In genomic region chr21:40563845-40564717, GRCh38 we compare ENCODE assay signal across 16 cellular contexts.
A peak's percentile ranks its signal among the peaks of the same experiment; 100 is the strongest.
DNase-seq lines count a peak whose midpoint lies in the region; ATAC-seq, FAIRE-seq and TF ChIP-seq lines count a peak whose summit lies in the region.
"Had no signal": no experiment of that assay in that cellular context is flagged by ENCODE, and none has a peak within 500 bp of the region (broad histone marks: within the 10 kb centered on the region; RNA-seq: fewer than 3 reads in every experiment).

No MANE protein-coding gene starts in this region.

- FAIRE-seq in K562 (lab: Jason Lieb, UNC), result no peak
- no peak for FAIRE-seq in HepG2 (lab: Jason Lieb, UNC)

- H3K4me3 ChIP-seq in K562 (no peak overlapping the region), HepG2 (replicated peaks in 1 of 3; ENCODE audit: insufficient read depth in 1 of 3, low read depth in 2 of 3, low read length in 3 of 3) (no peak overlapping the region), coronary artery (no peak overlapping the region)
- H3K4me3 ChIP-seq: HAP-1, PC-9, SJCRH30 had no signal

- CTCF ChIA-PET in K562 (lab: Yijun Ruan, JAX; ENCODE audit: low intra/inter-chr PET ratio) (no interaction called here), HepG2 (lab: Yijun Ruan, JAX; ENCODE audit: low intra/inter-chr PET ratio, low total read pairs) (no interaction called here)

- no peaks in the 10 kb centered on the region for H3K4me1 ChIP-seq in K562 (replicated peaks in 1 of 2; ENCODE audit: control insufficient read depth in 2 of 2, insufficient read depth in 2 of 2, low read length in 2 of 2)
- H3K4me1 ChIP-seq in HepG2 (ENCODE audit: insufficient read depth, low read length), result no peaks in the 10 kb centered on the region
- H3K4me1 ChIP-seq: HAP-1, SJCRH30 had no signal

- no peaks in the 10 kb centered on the region for H3K27me3 ChIP-seq in K562 (ENCODE audit: control insufficient read depth in 2 of 2, insufficient read depth in 2 of 2, low read length in 2 of 2)
- no peaks in the 10 kb centered on the region for H3K27me3 ChIP-seq in HepG2 (ENCODE audit: control insufficient read depth in 1 of 2, insufficient read depth in 2 of 2, low read length in 2 of 2)

- intact Hi-C loops in K562 (cut with micrococcal nuclease), result no loop called here
- intact Hi-C loops in HepG2 (cut with micrococcal nuclease; ENCODE audit: unreplicated experiment), result no loop called here

- no peak for TF ChIP-seq CTCF in K562 (IDR thresholded peaks at IDR 0.05 in 2 of 3, conservative IDR thresholded peaks at IDR 0.05 in 1 of 3; ENCODE audit: insufficient read depth in 2 of 3, low read depth in 1 of 3, low read length in 3 of 3)
- TF ChIP-seq CTCF in HepG2 (CRISPR knock-in tag; IDR thresholded peaks at IDR 0.05), result no peak
- TF ChIP-seq CTCF in coronary artery (IDR thresholded peaks at IDR 0.05), result no peak

- ATAC-seq in K562 (no peak), HepG2 (no peak), GM18870 (IDR thresholded peaks at IDR 0.05; ENCODE audit: unreplicated experiment) (no peak)

- H3K36me3 ChIP-seq in K562 (ENCODE audit: control insufficient read depth, insufficient read depth, low read length) (no peaks in the 10 kb centered on the region), HepG2 (replicated peaks in 1 of 2; ENCODE audit: control insufficient read depth in 1 of 2, insufficient read depth in 2 of 2, low read length in 2 of 2) (no peaks in the 10 kb centered on the region)
- H3K36me3 ChIP-seq: HAP-1, SJCRH30 had no signal

- H2AFZ ChIP-seq in K562 (ENCODE audit: low read depth, low read length), result no peak overlapping the region
- no peak overlapping the region for H2AFZ ChIP-seq in HepG2 (ENCODE audit: low read length)
- H2AFZ ChIP-seq: PC-9 had no signal

- H3K4me2 ChIP-seq in K562 (ENCODE audit: insufficient read depth, low read length), result no peak overlapping the region
- no peak overlapping the region for H3K4me2 ChIP-seq in HepG2 (ENCODE audit: low read depth, low read length)
- H3K4me2 ChIP-seq: PC-9 had no signal

- DNase-seq in EH (ENCODE audit: low read depth), result peak; percentile 5
- no peak for DNase-seq in K562 (ENCODE audit: extremely low read depth in 1 of 4, low spot score in 3 of 4)
- no peak for DNase-seq in HepG2 (ENCODE audit: low spot score)
- DNase-seq in activated CD4-positive, CD25-positive, alpha-beta regulatory T cell (lab: John Stamatoyannopoulos, UW), result no peak
- DNase-seq in coronary artery (ENCODE audit: low spot score), result no peak
- DNase-seq: DMS79 treated with DMSO at 0.1 percent for 48 hours, GDM1, KBM-7, NCI-H1105 treated with DMSO at 0.1 percent for 48 hours, NCI-H1694, NCI-H510A treated with DMSO at 0.1 percent for 48 hours, PC-9, SJCRH30 had no signal

- TF ChIP-seq EP300 in K562 (IDR thresholded peaks at IDR 0.05; ENCODE audit: low read length), result no peak
- no peak for TF ChIP-seq EP300 in HepG2 (IDR thresholded peaks at IDR 0.05; ENCODE audit: low read depth in 2 of 2, low read length in 2 of 2)
- no peak for TF ChIP-seq EP300 in HepG2 (CRISPR knock-in tag; IDR thresholded peaks at IDR 0.05; ENCODE audit: borderline replicate concordance)

- H3K9ac ChIP-seq in K562 (ENCODE audit: insufficient read depth in 1 of 2, low read depth in 2 of 2, low read length in 2 of 2) (no peak overlapping the region), HepG2 (ENCODE audit: insufficient read depth, low read depth, low read length) (no peak overlapping the region)

- TF ChIP-seq POLR2A in K562 (conservative IDR thresholded peaks at IDR 0.05) (no peak), HepG2 (IDR thresholded peaks at IDR 0.05; ENCODE audit: insufficient read depth in 1 of 2, low read depth in 2 of 2, low read length in 2 of 2) (no peak)

- BruUV-seq in K562 (replicated peaks; lab: Mats Ljungman, UMichigan), result no TSS peak
- no TSS peak for BruUV-seq in HepG2 (replicated peaks; lab: Mats Ljungman, UMichigan)

- H3K9me3 ChIP-seq in K562 (replicated peaks; ENCODE audit: control insufficient read depth, insufficient read depth, low read depth, low read length), result peaks cover 4% of the 10 kb centered on the region; the same call in 1 of the 2 replicates
- peaks cover 89% of the 10 kb centered on the region for H3K9me3 ChIP-seq in HepG2 (ENCODE audit: low read length)
- H3K9me3 ChIP-seq: HAP-1, SJCRH30 had no signal

- H4K20me1 ChIP-seq in K562 (replicated peaks; ENCODE audit: control insufficient read depth, insufficient read depth, low read length) (no peaks in the 10 kb centered on the region), HepG2 (ENCODE audit: insufficient read depth, low read length) (no peaks in the 10 kb centered on the region)

- no peak overlapping the region for H3K27ac ChIP-seq in K562 (ENCODE audit: extremely low read depth, low read depth, low read length)
- H3K27ac ChIP-seq in HepG2 (ENCODE audit: extremely low read length, insufficient read depth, low read length), result no peak overlapping the region
- H3K27ac ChIP-seq in temporal lobe (ENCODE audit: low read depth, low read length), result peak overlapping the region; percentile 4
- H3K27ac ChIP-seq in coronary artery, result no peak overlapping the region
- H3K27ac ChIP-seq: PC-9, SJCRH30 had no signal

- H3K79me2 ChIP-seq in K562 (ENCODE audit: control insufficient read depth, insufficient read depth, low read length) (no peaks in the 10 kb centered on the region), HepG2 (ENCODE audit: insufficient read depth, low read length) (no peaks in the 10 kb centered on the region)

- TF ChIP-seq RAD21 in K562 (CRISPR knock-in tag; conservative IDR thresholded peaks at IDR 0.05 in 1 of 2, IDR thresholded peaks at IDR 0.05 in 1 of 2), result no peak
- TF ChIP-seq RAD21 in HepG2 (CRISPR knock-in tag; IDR thresholded peaks at IDR 0.05), result no peak

- WGBS in K562 (ENCODE audit: insufficient coverage, low coverage, missing lambda C conversion rate), result under 1% methylated on average over 10 of the region's 10 CpGs
- WGBS in HepG2 (ENCODE audit: low lambda C conversion rate), result 7% methylated on average over 10 of the region's 10 CpGs

- no peaks in the 10 kb centered on the region for H3K9me1 ChIP-seq in K562 (ENCODE audit: control insufficient read depth, insufficient read depth, low read length)

- POLR2A ChIA-PET in K562 (lab: Yijun Ruan, JAX), result interaction anchor here (0.5 kb wide), 1 partner anchor 825 kb away, joined by 3 read pairs; no protein-coding TSS in a partner anchor
- POLR2A ChIA-PET in HepG2 (lab: Yijun Ruan, JAX), result no interaction called here

- in situ Hi-C loops in K562 (cut with MboI), result no loop called here
- in situ Hi-C loops in HepG2 (cut with HindIII; ENCODE audit: extremely low pct_ligation_motif_present, low pct_unique_long_range_greater_than_20kb), result no loop called here

TF ChIP-seq in K562, 482 proteins besides CTCF, POLR2A, EP300 and RAD21:
- no peak for TF ChIP-seq ZNF586 (CRISPR knock-in tag; conservative IDR thresholded peaks at IDR 0.05)
- TF ChIP-seq GABPA (tag; conservative IDR thresholded peaks at IDR 0.05; ENCODE audit: low read depth), result no peak
- peak; percentile 59 for TF ChIP-seq MAFF (IDR thresholded peaks at IDR 0.05; ENCODE audit: low read length)
- peak; percentile 29; the same call in 1 of the 2 replicates for TF ChIP-seq ZNF316 (IDR thresholded peaks at IDR 0.05)
- peak; percentile 59 for TF ChIP-seq MAFK (IDR thresholded peaks at IDR 0.05; ENCODE audit: low read length)

TF ChIP-seq in HepG2, 621 proteins besides CTCF, POLR2A, EP300 and RAD21:
- peak; percentile 82 for TF ChIP-seq MAFF (IDR thresholded peaks at IDR 0.05; ENCODE audit: low read depth, low read length)
- peak in 1 of 2 experiments; percentile 88; a peak in 3 of 4 replicates for TF ChIP-seq MAFK (conservative IDR thresholded peaks at IDR 0.05 in 1 of 2, IDR thresholded peaks at IDR 0.05 in 1 of 2; ENCODE audit: low read length in 2 of 2)
- no peak for TF ChIP-seq ZNF143 (CRISPR knock-in tag; IDR thresholded peaks at IDR 0.05)
